ENCODE assay signal across 13 cellular contexts in the genomic region with DNA sequence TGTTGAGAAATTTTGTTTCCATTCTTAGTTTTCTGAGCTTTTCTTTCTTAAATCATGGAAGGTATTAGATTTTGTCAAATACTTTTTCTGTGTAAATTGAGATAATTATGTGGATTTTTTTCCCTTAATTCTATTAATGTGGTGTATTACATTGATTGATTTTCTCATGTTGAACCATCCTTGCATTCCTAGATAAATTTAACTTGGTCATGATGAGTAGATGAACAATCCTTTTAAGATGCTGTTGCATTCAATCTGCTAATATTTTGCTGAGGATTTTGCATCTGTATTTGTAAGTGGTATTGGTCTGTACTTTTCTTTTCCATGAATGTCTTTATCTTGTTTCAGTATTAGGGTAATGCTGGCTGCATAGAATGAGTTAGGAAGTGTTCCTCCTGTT. TPM values are rescaled to one million over a fixed set of nuclear protein-coding genes. Genes with fewer than 3 reads are reported as not detected.
A peak's percentile ranks its signal among the peaks of the same experiment; 100 is the strongest.
DNase-seq lines count a peak whose midpoint lies in the region; ATAC-seq and TF ChIP-seq lines count a peak whose summit lies in the region.
"Had no signal": no experiment of that assay in that cellular context is flagged by ENCODE, and none has a peak within 500 bp of the region (broad histone marks: within the 10 kb centered on the region; RNA-seq: fewer than 3 reads in every experiment).

No MANE protein-coding gene starts in this region.

- no peak overlapping the region for H3K27ac ChIP-seq in GM23248
- H3K27ac ChIP-seq: BLaER1 treated with 17β-estradiol and CSF1 and Interleukin-3, amounts not matched to agents 10 nM and 100 nM had no signal

- no peak overlapping the region for H3K9ac ChIP-seq in GM23248
- H3K9ac ChIP-seq: BLaER1 treated with 17β-estradiol and CSF1 and Interleukin-3, amounts not matched to agents 10 nM and 100 nM had no signal

- no peaks in the 10 kb centered on the region for H3K36me3 ChIP-seq in GM23248 (ENCODE audit: low read depth)

- no peak for DNase-seq in activated naive CD4-positive, alpha-beta T cell treated with anti-CD3 and anti-CD28 coated beads, Interleukin-2, amount 10 ng/mL, durations not matched to agents 7 days and 5 days
- no peak for DNase-seq in activated naive CD4-positive, alpha-beta T cell treated with Interleukin-2 at 50 U/mL for 16 hours
- DNase-seq in GM23248 (peak; percentile 19), inferior parietal cortex (ENCODE audit: extremely low spot score) (no peak), endothelial cell (ENCODE audit: low spot score) (no peak), putamen (ENCODE audit: low spot score) (no peak)
- no peak for DNase-seq in effector memory CD8-positive, alpha-beta T cell
- DNase-seq: 8988T; AML-193; CD4-positive, CD25-positive, alpha-beta regulatory T cell; DMS79; HCEC 1CT had no signal

- H3K9me3 ChIP-seq in GM23248 (ENCODE audit: low read depth) = peaks cover 11% of the 10 kb centered on the region

- H3K36me3 Mint-ChIP-seq in activated naive CD4-positive, alpha-beta T cell treated with anti-CD3 and anti-CD28 coated beads, Interleukin-2, amount 10 ng/mL, durations not matched to agents 7 days and 5 days = peaks cover 30% of the 10 kb centered on the region
- H3K36me3 Mint-ChIP-seq in effector memory CD8-positive, alpha-beta T cell (ENCODE audit: insufficient read depth) = peaks cover 13% of the 10 kb centered on the region
- peaks cover 19% of the 10 kb centered on the region for H3K36me3 Mint-ChIP-seq in endothelial cell (ENCODE audit: low read depth, unreplicated experiment)

- H3K27ac Mint-ChIP-seq in activated naive CD4-positive, alpha-beta T cell treated with anti-CD3 and anti-CD28 coated beads, Interleukin-2, amount 10 ng/mL, durations not matched to agents 7 days and 5 days = peak overlapping the region; percentile 20
- peak overlapping the region; percentile 36 to 44 for H3K27ac Mint-ChIP-seq in effector memory CD8-positive, alpha-beta T cell
- no peak overlapping the region for H3K27ac Mint-ChIP-seq in endothelial cell (ENCODE audit: unreplicated experiment)

- H3K4me3 ChIP-seq in GM23248 = no peak overlapping the region
- H3K4me3 ChIP-seq: BLaER1 treated with 17β-estradiol and CSF1 and Interleukin-3, amounts not matched to agents 10 nM and 100 nM had no signal

- CTCF ChIA-PET in activated naive CD4-positive, alpha-beta T cell treated with anti-CD3 and anti-CD28 coated beads, Interleukin-2, amount 10 ng/mL, durations not matched to agents 7 days and 5 days (lab: Charles Lee) = interaction anchor here (1.0 to 4.7 kb wide), 13 partner anchors 9 to 142 kb away, joined by 4 to 48 read pairs (median 7); a partner anchor contains a TSS

- H3K79me2 ChIP-seq in GM23248 (ENCODE audit: insufficient read depth) = no peaks in the 10 kb centered on the region

- ATAC-seq in effector memory CD8-positive, alpha-beta T cell (replicated peaks) = no peak

- H3K9me2 ChIP-seq in GM23248 (ENCODE audit: insufficient read depth) = no peaks in the 10 kb centered on the region

- no peak for TF ChIP-seq CTCF in endothelial cell (IDR thresholded peaks at IDR 0.05; ENCODE audit: unreplicated experiment)

- no peaks in the 10 kb centered on the region for H4K20me1 ChIP-seq in GM23248 (ENCODE audit: insufficient read depth)
- H4K20me1 ChIP-seq: BLaER1 treated with 17β-estradiol and CSF1 and Interleukin-3, amounts not matched to agents 10 nM and 100 nM had no signal

- H3K4me1 ChIP-seq in GM23248 (ENCODE audit: insufficient read depth) = no peaks in the 10 kb centered on the region

- peaks cover 23% of the 10 kb centered on the region for H3K9me3 Mint-ChIP-seq in activated naive CD4-positive, alpha-beta T cell treated with anti-CD3 and anti-CD28 coated beads, Interleukin-2, amount 10 ng/mL, durations not matched to agents 7 days and 5 days
- no peaks in the 10 kb centered on the region for H3K9me3 Mint-ChIP-seq in effector memory CD8-positive, alpha-beta T cell
- H3K9me3 Mint-ChIP-seq in endothelial cell (ENCODE audit: unreplicated experiment) = peaks cover 11% of the 10 kb centered on the region

- H2AFZ ChIP-seq in GM23248 = no peak overlapping the region

- peaks cover 21% of the 10 kb centered on the region for H3K4me1 Mint-ChIP-seq in activated naive CD4-positive, alpha-beta T cell treated with anti-CD3 and anti-CD28 coated beads, Interleukin-2, amount 10 ng/mL, durations not matched to agents 7 days and 5 days
- H3K4me1 Mint-ChIP-seq in effector memory CD8-positive, alpha-beta T cell (ENCODE audit: low read depth in 2 of 2) = peaks cover 8 to 9% of the 10 kb centered on the region in 2 donors
- H3K4me1 Mint-ChIP-seq in endothelial cell (ENCODE audit: unreplicated experiment) = no peaks in the 10 kb centered on the region

- H3K4me3 Mint-ChIP-seq in activated naive CD4-positive, alpha-beta T cell treated with anti-CD3 and anti-CD28 coated beads, Interleukin-2, amount 10 ng/mL, durations not matched to agents 7 days and 5 days = no peak overlapping the region
- H3K4me3 Mint-ChIP-seq in effector memory CD8-positive, alpha-beta T cell = no peak overlapping the region
- no peak overlapping the region for H3K4me3 Mint-ChIP-seq in endothelial cell (ENCODE audit: unreplicated experiment)

- H3K27me3 ChIP-seq in GM23248 (replicated peaks; ENCODE audit: insufficient read depth) = no peaks in the 10 kb centered on the region
- H3K27me3 ChIP-seq: BLaER1 treated with 17β-estradiol and CSF1 and Interleukin-3, amounts not matched to agents 10 nM and 100 nM had no signal

- H3K27me3 Mint-ChIP-seq in activated naive CD4-positive, alpha-beta T cell treated with anti-CD3 and anti-CD28 coated beads, Interleukin-2, amount 10 ng/mL, durations not matched to agents 7 days and 5 days = no peaks in the 10 kb centered on the region
- H3K27me3 Mint-ChIP-seq in effector memory CD8-positive, alpha-beta T cell = no peaks in the 10 kb centered on the region
- H3K27me3 Mint-ChIP-seq in endothelial cell (ENCODE audit: unreplicated experiment) = peaks cover 3% of the 10 kb centered on the region
- H3K27me3 Mint-ChIP-seq: CD4-positive, CD25-positive, alpha-beta regulatory T cell had no signal

- in situ Hi-C loops in GM23248 (cut with MboI) = no loop called here

- no peak overlapping the region for H3K4me2 ChIP-seq in GM23248 (ENCODE audit: unreplicated experiment)

- H3F3A ChIP-seq in GM23248 (ENCODE audit: insufficient read depth) = no peaks in the 10 kb centered on the region

RNA-seq across cellular contexts. Expression of a gene that starts 20.3 kb away (rescaled TPM):
- total RNA-seq in GM23248 (2014; rRNA removed; shearing (Covaris generic)) = 160 and 270 TPM in 2 replicates
- polyA plus RNA-seq in GM23248 (2016; fragmentation: Nextera tagmentation; extraction: Ambion mirVana) = 40.1 and 44.6 TPM in 2 replicates
- total RNA-seq in endothelial cell (ENCODE audit: unreplicated experiment) = 165 TPM

RNA-seq across cellular contexts. Expression of a gene that starts 20.5 kb away (rescaled TPM):
- total RNA-seq in GM23248 (2014; rRNA removed; shearing (Covaris generic)) = 53.4 and 85.0 TPM in 2 replicates
- polyA plus RNA-seq in GM23248 (2016; fragmentation: Nextera tagmentation; extraction: Ambion mirVana) = 57.3 and 61.6 TPM in 2 replicates
- 68.2 TPM for total RNA-seq in endothelial cell (ENCODE audit: unreplicated experiment)
